ENCODE assay signal across 8 cellular contexts in genomic region chr1:153617677-153618076, GRCh38. TPM values are rescaled to one million over a fixed set of nuclear protein-coding genes. Genes with fewer than 3 reads are reported as not detected.
DNase-seq lines count a peak whose midpoint lies in the region; ATAC-seq and TF ChIP-seq lines count a peak whose summit lies in the region.

No MANE protein-coding gene starts in this region.

- no peaks in the 10 kb centered on the region for H3K4me1 Mint-ChIP-seq in glutamatergic neuron (ENCODE audit: low read depth, unreplicated experiment)

- H3K36me3 ChIP-seq in stomach, result peaks cover 0 to 34% (median 13%) of the 10 kb centered on the region in 4 donors

- intact Hi-C loops in stomach (cut with DNase I; ENCODE audit: low total_unique reads), result no loop called here

- H3K9me3 ChIP-seq in stomach, result no peaks in the 10 kb centered on the region

- DNase-seq in DMS114 treated with DMSO at 0.1 percent for 48 hours (lab: John Stamatoyannopoulos, UW; ENCODE audit: unreplicated experiment) (peak; percentile 61), GM19238 (ENCODE audit: insufficient read length, low spot score) (peak; percentile 76), NCI-H345 (lab: John Stamatoyannopoulos, UW) (peak; percentile 72), glutamatergic neuron (peak; percentile 75), stomach (peak; percentile 91)
- peak; percentile 88 to 92 for DNase-seq in activated T-cell treated with anti-CD3 and anti-CD28 coated beads, Interleukin-2, amount 50 U/mL, for 48 hours

- no peaks in the 10 kb centered on the region for H3K27me3 ChIP-seq in stomach

- H3K27ac ChIP-seq in stomach, result peak overlapping the region in 4 of 5 donors; percentile 46 to 89 (median 67)

- ATAC-seq in GM21423 (IDR thresholded peaks at IDR 0.05; ENCODE audit: unreplicated experiment) (no peak), HG02588 (IDR thresholded peaks at IDR 0.05; ENCODE audit: unreplicated experiment) (no peak)

- WGBS in stomach, 5 donors, result 3 to 53% (median 32%) methylated on average over 4 to 6 of the region's 6 CpGs

- H3K4me1 ChIP-seq in stomach, result peaks cover 28 to 53% (median 42%) of the 10 kb centered on the region in 4 donors

- peak; percentile 61 for TF ChIP-seq CTCF in glutamatergic neuron (IDR thresholded peaks at IDR 0.05; ENCODE audit: partially characterized antibody, unreplicated experiment)
- TF ChIP-seq CTCF in stomach (IDR thresholded peaks at IDR 0.05), result peak in 5 of 7 experiments; percentile 18 to 81 (median 59)

- H3K27me3 Mint-ChIP-seq in glutamatergic neuron (ENCODE audit: unreplicated experiment), result peaks cover 5% of the 10 kb centered on the region

- H3K36me3 Mint-ChIP-seq in glutamatergic neuron (ENCODE audit: unreplicated experiment), result peaks cover 6% of the 10 kb centered on the region

- TF ChIP-seq EP300 in stomach (IDR thresholded peaks at IDR 0.05), result no peak

- no peak overlapping the region for H3K27ac Mint-ChIP-seq in glutamatergic neuron (ENCODE audit: unreplicated experiment)

- H3K4me3 Mint-ChIP-seq in glutamatergic neuron (ENCODE audit: unreplicated experiment), result no peak overlapping the region

- no peak overlapping the region for H3K4me3 ChIP-seq in stomach

- TF ChIP-seq POLR2A in stomach (IDR thresholded peaks at IDR 0.05), result no peak

- no peaks in the 10 kb centered on the region for H3K9me3 Mint-ChIP-seq in glutamatergic neuron (ENCODE audit: unreplicated experiment)

RNA-seq across cellular contexts. Expression of gene S100A14, which starts 1.6 kb away (rescaled TPM):
- not detected for total RNA-seq in glutamatergic neuron (ENCODE audit: unreplicated experiment)
- total RNA-seq in stomach, result 100 to 1,000 TPM in 1 of 5 donors, 10 to 100 TPM in 3, 1 to 10 TPM in 1; 8.8 to 488 (median 29.0) TPM
- polyA plus RNA-seq in stomach, result 100 to 1,000 TPM in 2 of 3 donors, 10 to 100 TPM in 1; 70.2 to 751 (median 244) TPM

RNA-seq across cellular contexts. Expression of gene S100A16, which starts 4.7 kb away (rescaled TPM):
- total RNA-seq in glutamatergic neuron (ENCODE audit: unreplicated experiment), result 1.1 TPM
- 100 to 1,000 TPM in 1 of 5 donors, 10 to 100 TPM in 2, 1 to 10 TPM in 2; 8.9 to 192 (median 47.9) TPM for total RNA-seq in stomach
- polyA plus RNA-seq in stomach, result 100 to 1,000 TPM; 145 to 361 (median 188) TPM

RNA-seq across cellular contexts. Expression of gene S100A13, which starts 9.6 kb away (rescaled TPM):
- 92.8 TPM for total RNA-seq in glutamatergic neuron (ENCODE audit: unreplicated experiment)
- 10 to 100 TPM; 18.7 to 54.6 (median 23.5) TPM for total RNA-seq in stomach
- polyA plus RNA-seq in stomach, result 100 to 1,000 TPM; 140 to 271 (median 207) TPM

RNA-seq across cellular contexts. Expression of gene S100A1, which starts 10.6 kb away (rescaled TPM):
- 35.4 TPM for total RNA-seq in glutamatergic neuron (ENCODE audit: unreplicated experiment)
- total RNA-seq in stomach, result not detected
- 10 to 100 TPM in 2 of 3 donors, 1 to 10 TPM in 1; 5.7 to 64.8 (median 45.5) TPM for polyA plus RNA-seq in stomach

RNA-seq across cellular contexts. Expression of gene CHTOP, which starts 16.2 kb away (rescaled TPM):
- total RNA-seq in glutamatergic neuron (ENCODE audit: unreplicated experiment) (84.7 TPM), stomach (100 to 1,000 TPM in 1 of 5 donors, 10 to 100 TPM in 4; 21.7 to 111 (median 74.3) TPM)
- 10 to 100 TPM; 41.3 to 53.2 (median 46.0) TPM for polyA plus RNA-seq in stomach
